ENCODE assay signal across 2 cellular contexts in genomic region chr6:38646166-38646565, GRCh38.
TF ChIP-seq lines count a peak whose summit lies in the region.

No MANE protein-coding gene starts in this region.

TF ChIP-seq in SK-N-SH treated with all-trans-retinoic acid at 6 μM for 48 hours, 23 proteins besides CTCF, POLR2A, EP300 and RAD21 (continued from another document):
- no peak for TF ChIP-seq CSDC2 (CRISPR knock-in tag; IDR thresholded peaks at IDR 0.05)
- TF ChIP-seq, protein P1, sequence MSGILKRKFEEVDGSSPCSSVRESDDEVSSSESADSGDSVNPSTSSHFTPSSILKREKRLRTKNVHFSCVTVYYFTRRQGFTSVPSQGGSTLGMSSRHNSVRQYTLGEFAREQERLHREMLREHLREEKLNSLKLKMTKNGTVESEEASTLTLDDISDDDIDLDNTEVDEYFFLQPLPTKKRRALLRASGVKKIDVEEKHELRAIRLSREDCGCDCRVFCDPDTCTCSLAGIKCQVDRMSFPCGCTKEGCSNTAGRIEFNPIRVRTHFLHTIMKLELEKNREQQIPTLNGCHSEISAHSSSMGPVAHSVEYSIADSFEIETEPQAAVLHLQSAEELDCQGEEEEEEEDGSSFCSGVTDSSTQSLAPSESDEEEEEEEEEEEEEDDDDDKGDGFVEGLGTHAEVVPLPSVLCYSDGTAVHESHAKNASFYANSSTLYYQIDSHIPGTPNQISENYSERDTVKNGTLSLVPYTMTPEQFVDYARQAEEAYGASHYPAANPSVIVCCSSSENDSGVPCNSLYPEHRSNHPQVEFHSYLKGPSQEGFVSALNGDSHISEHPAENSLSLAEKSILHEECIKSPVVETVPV (CRISPR knock-in tag; IDR thresholded peaks at IDR 0.05) = no peak
- no peak for TF ChIP-seq ZNF8 (CRISPR knock-in tag; IDR thresholded peaks at IDR 0.05)
- TF ChIP-seq, protein P2, sequence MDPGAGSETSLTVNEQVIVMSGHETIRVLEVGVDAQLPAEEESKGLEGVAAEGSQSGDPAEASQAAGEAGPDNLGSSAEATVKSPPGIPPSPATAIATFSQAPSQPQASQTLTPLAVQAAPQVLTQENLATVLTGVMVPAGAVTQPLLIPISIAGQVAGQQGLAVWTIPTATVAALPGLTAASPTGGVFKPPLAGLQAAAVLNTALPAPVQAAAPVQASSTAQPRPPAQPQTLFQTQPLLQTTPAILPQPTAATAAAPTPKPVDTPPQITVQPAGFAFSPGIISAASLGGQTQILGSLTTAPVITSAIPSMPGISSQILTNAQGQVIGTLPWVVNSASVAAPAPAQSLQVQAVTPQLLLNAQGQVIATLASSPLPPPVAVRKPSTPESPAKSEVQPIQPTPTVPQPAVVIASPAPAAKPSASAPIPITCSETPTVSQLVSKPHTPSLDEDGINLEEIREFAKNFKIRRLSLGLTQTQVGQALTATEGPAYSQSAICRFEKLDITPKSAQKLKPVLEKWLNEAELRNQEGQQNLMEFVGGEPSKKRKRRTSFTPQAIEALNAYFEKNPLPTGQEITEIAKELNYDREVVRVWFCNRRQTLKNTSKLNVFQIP (CRISPR knock-in tag; IDR thresholded peaks at IDR 0.05; ENCODE audit: borderline replicate concordance, low read depth) = no peak
- TF ChIP-seq, protein P3, sequence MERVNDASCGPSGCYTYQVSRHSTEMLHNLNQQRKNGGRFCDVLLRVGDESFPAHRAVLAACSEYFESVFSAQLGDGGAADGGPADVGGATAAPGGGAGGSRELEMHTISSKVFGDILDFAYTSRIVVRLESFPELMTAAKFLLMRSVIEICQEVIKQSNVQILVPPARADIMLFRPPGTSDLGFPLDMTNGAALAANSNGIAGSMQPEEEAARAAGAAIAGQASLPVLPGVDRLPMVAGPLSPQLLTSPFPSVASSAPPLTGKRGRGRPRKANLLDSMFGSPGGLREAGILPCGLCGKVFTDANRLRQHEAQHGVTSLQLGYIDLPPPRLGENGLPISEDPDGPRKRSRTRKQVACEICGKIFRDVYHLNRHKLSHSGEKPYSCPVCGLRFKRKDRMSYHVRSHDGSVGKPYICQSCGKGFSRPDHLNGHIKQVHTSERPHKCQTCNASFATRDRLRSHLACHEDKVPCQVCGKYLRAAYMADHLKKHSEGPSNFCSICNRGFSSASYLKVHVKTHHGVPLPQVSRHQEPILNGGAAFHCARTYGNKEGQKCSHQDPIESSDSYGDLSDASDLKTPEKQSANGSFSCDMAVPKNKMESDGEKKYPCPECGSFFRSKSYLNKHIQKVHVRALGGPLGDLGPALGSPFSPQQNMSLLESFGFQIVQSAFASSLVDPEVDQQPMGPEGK (CRISPR knock-in tag; IDR thresholded peaks at IDR 0.05; ENCODE audit: borderline replicate concordance) = no peak
- TF ChIP-seq TSHZ2 (CRISPR knock-in tag; IDR thresholded peaks at IDR 0.05) = no peak
- TF ChIP-seq ZNF565 (CRISPR knock-in tag; conservative IDR thresholded peaks at IDR 0.05; ENCODE audit: low read depth) = no peak
- no peak for TF ChIP-seq OSR1 (CRISPR knock-in tag; IDR thresholded peaks at IDR 0.05)
- no peak for TF ChIP-seq ZFP3 (CRISPR knock-in tag; IDR thresholded peaks at IDR 0.05)
- no peak for TF ChIP-seq GLIS3 (CRISPR knock-in tag; IDR thresholded peaks at IDR 0.05)
- no peak for TF ChIP-seq ZNF70 (CRISPR knock-in tag; IDR thresholded peaks at IDR 0.05)
- no peak for TF ChIP-seq ZFP30 (CRISPR knock-in tag; IDR thresholded peaks at IDR 0.05)
- no peak for TF ChIP-seq SNAI2 (CRISPR knock-in tag; IDR thresholded peaks at IDR 0.05)
- no peak for TF ChIP-seq BACH2 (CRISPR knock-in tag; IDR thresholded peaks at IDR 0.05; ENCODE audit: borderline replicate concordance)
TF ChIP-seq in SK-N-SH treated with all-trans-retinoic acid at 6 μM for 48 hours: peak in this region for 0.

TF ChIP-seq in SK-N-SH, 30 proteins besides CTCF, POLR2A, EP300 and RAD21 (continued from another document):
- no peak for TF ChIP-seq MEF2A (IDR thresholded peaks at IDR 0.05; ENCODE audit: borderline replicate concordance, low read depth)
- TF ChIP-seq ELF1 (IDR thresholded peaks at IDR 0.05) = no peak
- TF ChIP-seq POLR2AphosphoS5 (IDR thresholded peaks at IDR 0.05; ENCODE audit: low read depth, low read length) = no peak
- no peak for TF ChIP-seq ZBTB33 (IDR thresholded peaks at IDR 0.05; ENCODE audit: borderline replicate concordance, low read depth)
- TF ChIP-seq RFX5 (IDR thresholded peaks at IDR 0.05; ENCODE audit: low read length) = no peak
- no peak for TF ChIP-seq YY1 (IDR thresholded peaks at IDR 0.05; ENCODE audit: low read depth)
